ENCODE assay signal across 37 cellular contexts in the genomic region with DNA sequence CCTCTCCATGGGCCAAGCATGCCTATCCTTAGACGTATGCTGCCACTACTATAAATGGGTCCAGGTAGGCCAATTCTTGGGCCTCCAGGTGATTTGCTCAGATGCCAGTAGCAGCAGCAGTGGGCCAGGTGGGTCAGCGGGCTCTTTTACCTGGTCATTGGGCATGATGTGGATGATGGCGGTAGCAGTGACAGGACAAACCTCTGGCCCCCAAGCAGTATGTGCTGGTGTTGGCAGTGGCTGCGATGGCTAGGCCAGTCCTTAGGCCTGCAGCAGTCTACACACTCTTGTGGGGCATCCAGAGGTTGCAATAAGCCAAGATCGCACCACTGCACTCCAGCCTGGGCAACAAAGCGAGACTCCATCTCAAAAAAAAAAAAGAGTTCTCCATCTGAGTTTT. TPM values are rescaled to one million over a fixed set of nuclear protein-coding genes. Genes with fewer than 3 reads are reported as not detected.
"Had no signal": no experiment of that assay in that cellular context is flagged by ENCODE, and none has a peak within 500 bp of the region (broad histone marks: within the 10 kb centered on the region; RNA-seq: fewer than 3 reads in every experiment).

No MANE protein-coding gene starts in this region.

- H3K4me3 Mint-ChIP-seq: activated naive CD4-positive, alpha-beta T cell treated with anti-CD3 and anti-CD28 coated beads for 36 hours; activated naive CD4-positive, alpha-beta T cell treated with anti-CD3 and anti-CD28 coated beads, Interleukin-2, amount 10 ng/mL, durations not matched to agents 7 days and 5 days; activated naive CD4-positive, alpha-beta T cell treated with anti-CD3 and anti-CD28 coated beads, Interleukin-2, amount 50 U/mL, for 24 hours; activated naive CD8-positive, alpha-beta T cell; activated naive CD8-positive, alpha-beta T cell treated with anti-CD3 and anti-CD28 coated beads for 36 hours; activated naive CD8-positive, alpha-beta T cell treated with anti-CD3 and anti-CD28 coated beads, Interleukin-2, amount 10 ng/mL, durations not matched to agents 7 days and 5 days; activated naive CD8-positive, alpha-beta T cell treated with anti-CD3 and anti-CD28 coated beads, Interleukin-2, amount 50 U/mL, for 24 hours; activated T-cell treated with anti-CD3 and anti-CD28 coated beads, Interleukin-2, amount 50 U/mL, for 24 hours; activated T-cell treated with anti-CD3 and anti-CD28 coated beads, Interleukin-2, amount 50 U/mL, for 4 hours; activated T-cell treated with anti-CD3 and anti-CD28 coated beads, Interleukin-2, amount 50 U/mL, for 72 hours; activated T-helper 1 cell treated with anti-CD3 and anti-CD28 coated beads, Interleukin-12 subunit alpha, Interleukin-12 subunit beta, Interleukin-2, Interleukin-4 antibody, amounts not matched to agents 30 ng/mL and 10 ng/mL and 1 ng/mL, durations not matched to agents 14 hours and 24 hours and 36 hours; activated T-helper 17 cell treated with anti-CD3 and anti-CD28 coated beads, Interleukin-2, amount 50 U/mL, for 72 hours; brain; central memory CD8-positive, alpha-beta T cell had no signal

- FAIRE-seq: astrocyte, bronchial epithelial cell had no signal

- H3K4me1 Mint-ChIP-seq: activated naive CD4-positive, alpha-beta T cell treated with anti-CD3 and anti-CD28 coated beads, Interleukin-2, amount 10 ng/mL, durations not matched to agents 7 days and 5 days; activated naive CD4-positive, alpha-beta T cell treated with anti-CD3 and anti-CD28 coated beads, Interleukin-2, amount 50 U/mL, for 24 hours; activated naive CD8-positive, alpha-beta T cell treated with anti-CD3 and anti-CD28 coated beads, Interleukin-2, amount 50 U/mL, for 24 hours; activated T-helper 17 cell treated with anti-CD3 and anti-CD28 coated beads, Interleukin-2, amount 50 U/mL, for 72 hours; brain; central memory CD8-positive, alpha-beta T cell had no signal

- H3K36me3 Mint-ChIP-seq: activated naive CD4-positive, alpha-beta T cell treated with anti-CD3 and anti-CD28 coated beads, Interleukin-2, amount 10 ng/mL, durations not matched to agents 7 days and 5 days had no signal

- DNase-seq: activated effector memory CD4-positive, alpha-beta T cell treated with anti-CD3 and anti-CD28 coated beads, Interleukin-2, amount 50 U/mL, for 16 hours; activated effector memory CD4-positive, alpha-beta T cell treated with Interleukin-2 at 50 U/mL for 16 hours; activated gamma-delta T cell; activated gamma-delta T cell treated with Interleukin-2 at 50 U/mL for 16 hours; activated naive CD4-positive, alpha-beta T cell; activated naive CD4-positive, alpha-beta T cell treated with anti-CD3 and anti-CD28 coated beads for 36 hours; activated naive CD4-positive, alpha-beta T cell treated with anti-CD3 and anti-CD28 coated beads, Interleukin-2, amount 10 ng/mL, durations not matched to agents 7 days and 5 days; activated naive CD4-positive, alpha-beta T cell treated with anti-CD3 and anti-CD28 coated beads, Interleukin-2, amount 50 U/mL, for 16 hours; activated naive CD4-positive, alpha-beta T cell treated with Interleukin-2 at 50 U/mL for 16 hours; activated naive CD8-positive, alpha-beta T cell treated with anti-CD3 and anti-CD28 coated beads for 36 hours; activated naive CD8-positive, alpha-beta T cell treated with anti-CD3 and anti-CD28 coated beads, Interleukin-2, amount 10 ng/mL, durations not matched to agents 7 days and 5 days; activated naive CD8-positive, alpha-beta T cell treated with anti-CD3 and anti-CD28 coated beads, Interleukin-2, amount 50 U/mL, for 24 hours; activated T-cell treated with anti-CD3 and anti-CD28 coated beads, Interleukin-2, amount 50 U/mL, for 1 hour; activated T-cell treated with anti-CD3 and anti-CD28 coated beads, Interleukin-2, amount 50 U/mL, for 24 hours; activated T-cell treated with anti-CD3 and anti-CD28 coated beads, Interleukin-2, amount 50 U/mL, for 4 hours; activated T-cell treated with anti-CD3 and anti-CD28 coated beads, Interleukin-2, amount 50 U/mL, for 48 hours; activated T-cell treated with anti-CD3 and anti-CD28 coated beads, Interleukin-2, amount 50 U/mL, for 72 hours; adrenal gland; amniotic stem cell; amygdala; anterior cingulate cortex; aorta; body of pancreas; brain microvascular endothelial cell; caudate nucleus; central memory CD4-positive, alpha-beta T cell; cerebellar nuclear complex had no signal

- H3K27ac Mint-ChIP-seq: activated naive CD4-positive, alpha-beta T cell treated with anti-CD3 and anti-CD28 coated beads for 36 hours; activated naive CD4-positive, alpha-beta T cell treated with anti-CD3 and anti-CD28 coated beads, Interleukin-2, amount 10 ng/mL, durations not matched to agents 7 days and 5 days; activated naive CD4-positive, alpha-beta T cell treated with anti-CD3 and anti-CD28 coated beads, Interleukin-2, amount 50 U/mL, for 24 hours; activated naive CD4-positive, alpha-beta T cell treated with anti-CD3 and anti-CD28 coated beads, Interleukin-2, amount 50 U/mL, for 72 hours; activated naive CD8-positive, alpha-beta T cell; activated naive CD8-positive, alpha-beta T cell treated with anti-CD3 and anti-CD28 coated beads for 36 hours; activated naive CD8-positive, alpha-beta T cell treated with anti-CD3 and anti-CD28 coated beads, Interleukin-2, amount 10 ng/mL, durations not matched to agents 7 days and 5 days; activated naive CD8-positive, alpha-beta T cell treated with anti-CD3 and anti-CD28 coated beads, Interleukin-2, amount 50 U/mL, for 24 hours; activated T-cell treated with anti-CD3 and anti-CD28 coated beads, Interleukin-2, amount 50 U/mL, for 24 hours; activated T-cell treated with anti-CD3 and anti-CD28 coated beads, Interleukin-2, amount 50 U/mL, for 72 hours; activated T-helper 1 cell treated with anti-CD3 and anti-CD28 coated beads, Interleukin-12 subunit alpha, Interleukin-12 subunit beta, Interleukin-2, Interleukin-4 antibody, amounts not matched to agents 30 ng/mL and 10 ng/mL and 1 ng/mL, durations not matched to agents 14 hours and 24 hours and 36 hours; activated T-helper 17 cell treated with anti-CD3 and anti-CD28 coated beads, Interleukin-2, amount 50 U/mL, for 72 hours; activated T-helper 2 cell treated with anti-CD3 and anti-CD28 coated beads, Interferon-gamma antibody, Interleukin-2, Interleukin-4, amounts not matched to agents 10 μg/mL and 5 μg/mL and 100 μg/mL, durations not matched to agents 14 hours and 24 hours and 36 hours; brain had no signal

RNA-seq across cellular contexts. Expression of gene VASH1, which starts 19.1 kb away (rescaled TPM):
- total RNA-seq: bronchial epithelial cell had no signal
